Comparison of ENCODE assay signal across 14 cellular contexts in the genomic region with DNA sequence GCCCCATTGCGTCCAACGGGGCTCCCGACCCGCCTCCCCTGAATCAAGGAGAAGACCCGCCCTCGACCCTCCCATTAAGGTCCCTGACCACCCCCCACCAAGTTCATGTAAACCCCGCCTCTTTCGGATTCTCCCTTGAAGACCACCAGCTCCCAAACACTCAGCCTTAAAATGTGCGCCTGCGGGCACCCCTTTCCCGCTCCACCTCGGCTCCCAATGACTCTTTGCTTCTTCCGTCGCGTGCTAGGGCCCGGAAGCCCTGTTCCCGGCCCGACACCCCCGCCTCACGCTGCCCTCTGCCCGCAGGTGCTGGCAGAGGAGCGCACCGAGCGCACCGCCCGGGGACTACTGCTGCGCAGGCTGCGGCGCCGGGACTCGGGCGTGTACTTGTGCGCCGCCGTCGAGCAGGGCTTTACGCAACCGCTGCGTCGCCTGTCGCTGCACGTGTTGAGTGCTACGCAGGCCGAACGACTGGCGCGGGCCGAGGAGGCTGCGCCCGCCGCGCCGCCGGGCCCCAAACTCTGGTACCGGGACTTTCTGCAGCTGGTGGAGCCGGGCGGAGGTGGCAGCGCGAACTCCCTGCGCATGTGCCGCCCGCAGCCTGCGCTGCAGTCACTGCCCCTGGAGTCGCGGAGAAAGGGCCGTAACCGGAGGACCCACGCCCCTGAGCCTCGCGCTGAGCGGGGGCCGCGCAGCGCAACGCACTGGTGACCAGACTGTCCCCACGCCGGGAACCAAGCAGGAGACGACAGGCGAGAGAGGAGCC. TPM values are rescaled to one million over a fixed set of nuclear protein-coding genes. Genes with fewer than 3 reads are reported as not detected.
DNase-seq lines count a peak whose midpoint lies in the region; ATAC-seq lines count a peak whose summit lies in the region.
"Had no signal": no experiment of that assay in that cellular context is flagged by ENCODE, and none has a peak within 500 bp of the region (broad histone marks: within the 10 kb centered on the region; RNA-seq: fewer than 3 reads in every experiment).

No MANE protein-coding gene starts in this region.

- H3K9me3 ChIP-seq in iPS-18a (ENCODE audit: control insufficient read depth, low read depth, low read length) (no peaks in the 10 kb centered on the region), thymus (ENCODE audit: control insufficient read depth) (no peaks in the 10 kb centered on the region)
- H3K9me3 ChIP-seq: left ventricle myocardium inferior had no signal

- H3K4me1 Mint-ChIP-seq in activated T-cell treated with anti-CD3 and anti-CD28 coated beads, Interleukin-2, amount 50 U/mL, for 24 hours (ENCODE audit: low read depth), result peaks cover 31% of the 10 kb centered on the region

- intact Hi-C loops in sciatic nerve (cut with DNase I), result loop anchor here (2.0 kb wide), 1 partner anchor 47 kb away; no protein-coding TSS in a partner anchor

- H3K36me3 ChIP-seq in iPS-18a (ENCODE audit: control insufficient read depth, low read depth, low read length), result no peaks in the 10 kb centered on the region
- no peaks in the 10 kb centered on the region for H3K36me3 ChIP-seq in thymus (ENCODE audit: control insufficient read depth, insufficient read depth)
- H3K36me3 ChIP-seq: left ventricle myocardium inferior had no signal

- WGBS in thymus, result 13% methylated on average over 79 of the region's 79 CpGs

- no peaks in the 10 kb centered on the region for H3K36me3 Mint-ChIP-seq in activated T-cell treated with anti-CD3 and anti-CD28 coated beads, Interleukin-2, amount 50 U/mL, for 24 hours (ENCODE audit: low read depth)

- peak overlapping the region; percentile 19 for H3K4me3 Mint-ChIP-seq in activated T-cell treated with anti-CD3 and anti-CD28 coated beads, Interleukin-2, amount 50 U/mL, for 24 hours

- ATAC-seq in sciatic nerve, result no peak
- no peak for ATAC-seq in GM18498 (IDR thresholded peaks at IDR 0.05; ENCODE audit: unreplicated experiment)

- peak; percentile 57 for DNase-seq in stimulated activated CD4-positive, alpha-beta T cell treated with anti-CD3 and anti-CD28 coated beads, Interleukin-15, amount 100 ng/mL, for 24 hours
- DNase-seq in stimulated activated CD4-positive, alpha-beta T cell treated with anti-CD3 and anti-CD28 coated beads, Interleukin-2, amount 100 ng/mL, for 48 hours, result no peak
- peak; percentile 62 for DNase-seq in activated T-cell treated with anti-CD3 and anti-CD28 coated beads, Interleukin-2, amount 50 U/mL, for 24 hours
- DNase-seq in sciatic nerve (ENCODE audit: low spot score), result no peak
- DNase-seq in NCI-H524 (lab: John Stamatoyannopoulos, UW), result no peak
- DNase-seq: effector CD8-positive, alpha-beta T cell; left ventricle myocardium inferior; NCI-H2029; nucleus accumbens had no signal

- H3K27me3 ChIP-seq in iPS-18a (ENCODE audit: control insufficient read depth, insufficient read depth, low read length), result peaks cover 43% of the 10 kb centered on the region
- H3K27me3 ChIP-seq in thymus (ENCODE audit: control insufficient read depth, insufficient read depth), result peaks cover 48% of the 10 kb centered on the region

- peak overlapping the region; percentile 59 for H3K4me3 ChIP-seq in iPS-18a (ENCODE audit: low read length)
- peak overlapping the region; percentile 14 for H3K4me3 ChIP-seq in thymus (ENCODE audit: low read length)
- H3K4me3 ChIP-seq: left ventricle myocardium inferior had no signal

- no peak overlapping the region for H3K27ac Mint-ChIP-seq in activated T-cell treated with anti-CD3 and anti-CD28 coated beads, Interleukin-2, amount 50 U/mL, for 24 hours

- H3K27ac ChIP-seq in iPS-18a (ENCODE audit: low read length) (no peak overlapping the region), thymus (ENCODE audit: low read depth) (no peak overlapping the region)
- H3K27ac ChIP-seq: KMS-11, left ventricle myocardium inferior had no signal

- H3K9ac ChIP-seq in iPS-18a (ENCODE audit: low read length), result peak overlapping the region; percentile 23
- H3K9ac ChIP-seq: KMS-11 had no signal

- H3K9me3 Mint-ChIP-seq in activated T-cell treated with anti-CD3 and anti-CD28 coated beads, Interleukin-2, amount 50 U/mL, for 24 hours, result no peaks in the 10 kb centered on the region

- H3K27me3 Mint-ChIP-seq in activated T-cell treated with anti-CD3 and anti-CD28 coated beads, Interleukin-2, amount 50 U/mL, for 24 hours, result peaks cover 53% of the 10 kb centered on the region

- H3K4me1 ChIP-seq in iPS-18a (ENCODE audit: control insufficient read depth, low read depth, low read length) (peaks cover 6% of the 10 kb centered on the region), thymus (ENCODE audit: control insufficient read depth, insufficient read depth, low read length) (no peaks in the 10 kb centered on the region)

RNA-seq across cellular contexts. Expression of gene LSMEM2, which starts 2.7 kb away (rescaled TPM):
- 0.11 TPM for polyA plus RNA-seq in thymus
- 2.0 TPM for total RNA-seq in sciatic nerve
- total RNA-seq: glomerular endothelial cell had no signal

RNA-seq across cellular contexts. Expression of gene SEMA3B, which starts 7.2 kb away (rescaled TPM):
- polyA plus RNA-seq in thymus, result 4.8 TPM
- total RNA-seq in sciatic nerve, result 390 TPM

RNA-seq across cellular contexts. Expression of gene IFRD2, which starts 16.1 kb away (rescaled TPM):
- 52.3 TPM for polyA plus RNA-seq in thymus
- total RNA-seq in sciatic nerve, result 51.2 TPM

RNA-seq across cellular contexts. Expression of gene HYAL3, which starts 23.0 kb away (rescaled TPM):
- 2.5 TPM for polyA plus RNA-seq in thymus
- 1.5 TPM for total RNA-seq in sciatic nerve

RNA-seq across cellular contexts. Expression of gene NAA80, which starts 23.0 kb away (rescaled TPM):
- polyA plus RNA-seq in thymus, result 23.7 TPM
- 20.7 TPM for total RNA-seq in sciatic nerve

Comparison
In these comparisons a context has a peak if more than half of its experiments do, and no peak if none do; other contexts are left out.
1. DNase-seq: peak in stimulated activated CD4-positive, alpha-beta T cell treated with anti-CD3 and anti-CD28 coated beads, Interleukin-15, amount 100 ng/mL, for 24 hours (single experiment) and activated T-cell treated with anti-CD3 and anti-CD28 coated beads, Interleukin-2, amount 50 U/mL, for 24 hours (single experiment); none in stimulated activated CD4-positive, alpha-beta T cell treated with anti-CD3 and anti-CD28 coated beads, Interleukin-2, amount 100 ng/mL, for 48 hours (0 of 2), sciatic nerve (single experiment) and NCI-H524 (0 of 2).